In the genomic region with DNA sequence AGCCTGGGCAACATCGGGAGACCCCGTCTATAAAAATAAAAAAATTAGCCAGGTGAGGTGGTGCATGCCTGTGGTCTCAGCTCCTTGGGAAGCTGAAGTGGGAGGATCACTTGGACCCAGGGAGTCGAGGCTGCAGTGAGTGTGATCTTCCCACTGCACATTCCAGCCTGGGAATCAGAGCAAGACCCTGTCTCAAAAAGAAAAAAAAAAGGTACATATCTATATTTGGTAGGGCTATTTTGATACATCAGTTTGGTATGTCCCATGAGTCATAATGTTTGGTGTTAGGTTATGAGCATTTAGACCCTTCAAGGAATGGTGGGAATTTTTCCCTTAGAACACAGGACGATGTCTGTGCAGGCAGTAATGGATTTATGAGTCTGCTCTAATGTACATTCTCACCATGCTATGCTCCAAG, we compare ENCODE assay signal across 1 cellular context.
TF ChIP-seq lines count a peak whose summit lies in the region.

No MANE protein-coding gene starts in this region.

TF ChIP-seq in HCT116, 20 proteins besides CTCF, POLR2A, EP300 and RAD21 (continued from another document):
- TF ChIP-seq CBX3 (IDR thresholded peaks at IDR 0.05; ENCODE audit: low read depth), result peak; percentile 40; the same call in 1 of the 2 replicates
- TF ChIP-seq YY1 (IDR thresholded peaks at IDR 0.05; ENCODE audit: extremely low read depth, insufficient replicate concordance, low read depth, low read length), result no peak
- peak; percentile 74; the same call in 1 of the 2 replicates for TF ChIP-seq SP1 (IDR thresholded peaks at IDR 0.05; ENCODE audit: low read depth)
- no peak for TF ChIP-seq ATF3 (IDR thresholded peaks at IDR 0.05)
- TF ChIP-seq SRF (IDR thresholded peaks at IDR 0.05; ENCODE audit: low read depth), result peak; percentile 97
